Comparison of ENCODE assay signal across 19 cellular contexts in genomic region chr16:85279874-85280545, GRCh38.
DNase-seq lines count a peak whose midpoint lies in the region; ATAC-seq, FAIRE-seq and TF ChIP-seq lines count a peak whose summit lies in the region.
"Had no signal": no experiment of that assay in that cellular context is flagged by ENCODE, and none has a peak within 500 bp of the region (broad histone marks: within the 10 kb centered on the region; RNA-seq: fewer than 3 reads in every experiment).

No MANE protein-coding gene starts in this region.

- peak overlapping the region in 2 of 3 experiments; percentile 49 to 82; a peak in 1 of 7 replicates for H3K27ac Mint-ChIP-seq in H9
- H3K27ac Mint-ChIP-seq: B cell had no signal

- no peak overlapping the region for H3K14ac ChIP-seq in H9 (ENCODE audit: insufficient read depth, low read length)

- no peak for TF ChIP-seq POLR2A in K562 (conservative IDR thresholded peaks at IDR 0.05)

- TF ChIP-seq EP300 in K562 (IDR thresholded peaks at IDR 0.05; ENCODE audit: low read length), result no peak

- H3K9ac ChIP-seq in H9 (ENCODE audit: extremely low read depth, insufficient read length, low read length), result no peak overlapping the region
- 0 out of 4 replicates have a peak overlapping the region, but pooled peaks of 1 of the 2 experiments have one; percentile 23 for H3K9ac ChIP-seq in K562 (ENCODE audit: insufficient read depth in 1 of 2, low read depth in 2 of 2, low read length in 2 of 2)
- H3K9ac ChIP-seq in kidney (ENCODE audit: low read length in 2 of 2), result no peak overlapping the region
- peak overlapping the region in 3 of 5 donors; percentile 10 to 48 (median 48) for H3K9ac ChIP-seq in subcutaneous abdominal adipose tissue (ENCODE audit: low read length in 5 of 5)

- H3K4me1 Mint-ChIP-seq in H9, result peaks cover 8 to 28% of the 10 kb centered on the region in 2 experiments
- H3K4me1 Mint-ChIP-seq: B cell had no signal

- no peak overlapping the region for H3K23ac ChIP-seq in H9 (ENCODE audit: insufficient read length, low read depth, low read length)

- no peaks in the 10 kb centered on the region for H3K36me3 ChIP-seq in K562 (ENCODE audit: control insufficient read depth, insufficient read depth, low read length)
- H3K36me3 ChIP-seq in kidney (ENCODE audit: control insufficient read depth in 1 of 2, insufficient read depth in 2 of 2, low read length in 2 of 2), result no peaks in the 10 kb centered on the region
- H3K36me3 ChIP-seq in subcutaneous abdominal adipose tissue (ENCODE audit: control insufficient read depth in 5 of 5, insufficient read depth in 5 of 5, low read length in 5 of 5), result no peaks in the 10 kb centered on the region
- H3K36me3 ChIP-seq: stomach, WERI-Rb-1 had no signal

- CTCF ChIA-PET in K562 (lab: Yijun Ruan, JAX; ENCODE audit: low intra/inter-chr PET ratio), result interaction anchor here (0.6 kb wide), 1 partner anchor 239 kb away, joined by 3 read pairs; no protein-coding TSS in a partner anchor

- H3K4ac ChIP-seq in H9 (ENCODE audit: low read depth, low read length), result no peak overlapping the region

- H3K23me2 ChIP-seq in H9 (ENCODE audit: insufficient read length, low read depth, low read length, poor library complexity, severe bottlenecking), result no peaks in the 10 kb centered on the region

- no peak for TF ChIP-seq CTCF in H9 (conservative IDR thresholded peaks at IDR 0.05)
- no peak for TF ChIP-seq CTCF in K562 (IDR thresholded peaks at IDR 0.05 in 2 of 3, conservative IDR thresholded peaks at IDR 0.05 in 1 of 3; ENCODE audit: insufficient read depth in 2 of 3, low read depth in 1 of 3, low read length in 3 of 3)
- no peak for TF ChIP-seq CTCF in kidney (IDR thresholded peaks at IDR 0.05; ENCODE audit: borderline replicate concordance, extremely low read depth, insufficient read depth)

- TF ChIP-seq RAD21 in K562 (CRISPR knock-in tag; conservative IDR thresholded peaks at IDR 0.05 in 1 of 2, IDR thresholded peaks at IDR 0.05 in 1 of 2), result no peak

- H3K27me3 Mint-ChIP-seq in H9 (ENCODE audit: low read depth), result no peaks in the 10 kb centered on the region

- FAIRE-seq in K562 (lab: Jason Lieb, UNC), result no peak
- FAIRE-seq in kidney (lab: Jason Lieb, UNC), result no peak
- FAIRE-seq: astrocyte had no signal

- no peak overlapping the region for H2BK20ac ChIP-seq in H9 (ENCODE audit: low read depth, low read length, poor library complexity, severe bottlenecking)

- H2BK15ac ChIP-seq in H9 (ENCODE audit: low read depth, low read length), result no peak overlapping the region

- no peaks in the 10 kb centered on the region for H3K9me3 Mint-ChIP-seq in H9

- no peaks in the 10 kb centered on the region for H3K9me1 ChIP-seq in K562 (ENCODE audit: control insufficient read depth, insufficient read depth, low read length)

- H3K36me3 Mint-ChIP-seq in H9 (ENCODE audit: insufficient read depth in 1 of 3, low read depth in 3 of 3), result no peaks in the 10 kb centered on the region

- POLR2A ChIA-PET in K562 (lab: Yijun Ruan, JAX), result interaction anchor here (1.6 kb wide), 1 partner anchor 9 kb away, joined by 6 read pairs; no protein-coding TSS in a partner anchor

- no peak overlapping the region for H4K5ac ChIP-seq in H9 (ENCODE audit: insufficient read length, low read depth, low read length)

- no CpG with 5 or more reads among the region's 18 CpGs for WGBS in H9 (ENCODE audit: extremely low coverage, insufficient read length, low lambda C conversion rate)
- 81% methylated on average over 16 of the region's 18 CpGs for WGBS in K562 (ENCODE audit: insufficient coverage, low coverage, missing lambda C conversion rate)

- H3K4me1 ChIP-seq in H9 (ENCODE audit: insufficient read depth, low read length) (no peaks in the 10 kb centered on the region), K562 (replicated peaks in 1 of 2; ENCODE audit: control insufficient read depth in 2 of 2, insufficient read depth in 2 of 2, low read length in 2 of 2) (peaks cover 5 to 46% of the 10 kb centered on the region in 2 experiments), kidney (ENCODE audit: control insufficient read depth in 1 of 2, insufficient read depth in 1 of 2, low read depth in 1 of 2, low read length in 2 of 2) (peaks cover 0 to 4% of the 10 kb centered on the region in 2 donors), subcutaneous abdominal adipose tissue (ENCODE audit: control insufficient read depth in 5 of 5, insufficient read depth in 5 of 5, low read length in 5 of 5) (peaks cover 8 to 54% (median 38%) of the 10 kb centered on the region in 5 donors)

- H4K20me1 ChIP-seq in H9 (ENCODE audit: control insufficient read depth, insufficient read depth, insufficient read length) (no peaks in the 10 kb centered on the region), K562 (replicated peaks; ENCODE audit: control insufficient read depth, insufficient read depth, low read length) (peaks cover 32% of the 10 kb centered on the region)

- H3K56ac ChIP-seq in H9 (ENCODE audit: insufficient read length, low read depth, low read length), result no peak overlapping the region

- H2AK5ac ChIP-seq in H9 (ENCODE audit: insufficient read length, low read length), result no peak overlapping the region

- no peak overlapping the region for H4K91ac ChIP-seq in H9 (ENCODE audit: insufficient read length, low read depth, low read length)

- H3K27me3 ChIP-seq in H9 (ENCODE audit: insufficient read depth, low read length), result no peaks in the 10 kb centered on the region
- H3K27me3 ChIP-seq in K562 (ENCODE audit: control insufficient read depth in 2 of 2, insufficient read depth in 2 of 2, low read length in 2 of 2), result no peaks in the 10 kb centered on the region
- no peaks in the 10 kb centered on the region for H3K27me3 ChIP-seq in subcutaneous abdominal adipose tissue (ENCODE audit: control insufficient read depth in 5 of 5, insufficient read depth in 4 of 5, low read length in 5 of 5)
- H3K27me3 ChIP-seq: stomach had no signal

- H3K9me3 ChIP-seq in H9 (ENCODE audit: control insufficient read depth, low read depth, low read length) (no peaks in the 10 kb centered on the region), K562 (replicated peaks; ENCODE audit: control insufficient read depth, insufficient read depth, low read depth, low read length) (no peaks in the 10 kb centered on the region), kidney (ENCODE audit: control insufficient read depth in 1 of 2, low read length in 2 of 2) (no peaks in the 10 kb centered on the region), subcutaneous abdominal adipose tissue (ENCODE audit: control insufficient read depth in 5 of 5, low read length in 5 of 5) (no peaks in the 10 kb centered on the region)
- H3K9me3 ChIP-seq: stomach had no signal

- no peaks in the 10 kb centered on the region for H3K79me1 ChIP-seq in H9 (ENCODE audit: insufficient read depth, low read depth, low read length, poor library complexity, severe bottlenecking)

- no peak overlapping the region for H3K18ac ChIP-seq in H9 (ENCODE audit: insufficient read length, low read depth, low read length)

- H3K4me2 ChIP-seq in H9 (ENCODE audit: insufficient read depth, insufficient read length, low read length) (no peak overlapping the region), K562 (ENCODE audit: insufficient read depth, low read length) (no peak overlapping the region)
- H3K4me2 ChIP-seq: PC-9 had no signal

- BruUV-seq in K562 (replicated peaks; lab: Mats Ljungman, UMichigan), result no TSS peak

- no peak overlapping the region for H2BK12ac ChIP-seq in H9 (ENCODE audit: insufficient read length, low read depth, low read length)

- H3K79me2 ChIP-seq in H9 (ENCODE audit: insufficient read depth, low read length) (no peaks in the 10 kb centered on the region), K562 (ENCODE audit: control insufficient read depth, insufficient read depth, low read length) (peaks cover 5% of the 10 kb centered on the region; the same call in 1 of the 3 replicates)

- no peak overlapping the region for H2BK120ac ChIP-seq in H9 (ENCODE audit: low read depth, low read length, poor library complexity, severe bottlenecking)

- ATAC-seq in K562, result no peak
- no peak for ATAC-seq in HG02981 (IDR thresholded peaks at IDR 0.05; ENCODE audit: unreplicated experiment)

- DNase-seq in H9 (no peak), K562 (ENCODE audit: extremely low read depth in 1 of 4, low spot score in 3 of 4) (no peak), kidney (peak; percentile 92), SIG-M5 treated with dmso at 0.1 percent for 504 hours (lab: John Stamatoyannopoulos, UW; ENCODE audit: unreplicated experiment) (no peak), NCI-H345 (lab: John Stamatoyannopoulos, UW) (no peak)
- DNase-seq: activated effector memory CD4-positive, alpha-beta T cell treated with Interleukin-2 at 50 U/mL for 16 hours; dermis blood vessel endothelial cell; DMS53; erythroblast; Karpas-422; kidney glomerular epithelial cell; PC-9; stomach; SW 1271; WERI-Rb-1 had no signal

- no peak overlapping the region for H3T11ph ChIP-seq in H9 (ENCODE audit: low read length)

- H3K4me3 Mint-ChIP-seq in H9, result no peak overlapping the region
- H3K4me3 Mint-ChIP-seq: B cell had no signal

- H3K27ac ChIP-seq in H9 (ENCODE audit: insufficient read length, low read depth, low read length) (no peak overlapping the region), K562 (ENCODE audit: extremely low read depth, low read depth, low read length) (no peak overlapping the region), kidney (ENCODE audit: low read depth in 2 of 2, low read length in 2 of 2) (no peak overlapping the region), subcutaneous abdominal adipose tissue (ENCODE audit: low read depth, low read length) (peak overlapping the region; percentile 81)
- H3K27ac ChIP-seq: PC-9, stomach, WERI-Rb-1 had no signal

- in situ Hi-C loops in K562 (cut with MboI), result no loop called here

- no peak overlapping the region for H3K4me3 ChIP-seq in K562
- H3K4me3 ChIP-seq in kidney (ENCODE audit: low read length in 2 of 2), result no peak overlapping the region
- H3K4me3 ChIP-seq in subcutaneous abdominal adipose tissue (ENCODE audit: low read depth in 1 of 5, low read length in 5 of 5), result peak overlapping the region in 2 of 5 donors; percentile 2 to 40
- H3K4me3 ChIP-seq: PC-9, stomach had no signal

- intact Hi-C loops in K562 (cut with micrococcal nuclease), result no loop called here
- intact Hi-C loops in kidney (cut with DNase I), result no loop called here

- H2BK5ac ChIP-seq in H9 (ENCODE audit: insufficient read length, low read length), result no peak overlapping the region

- H2AFZ ChIP-seq in H9 (ENCODE audit: low read length) (no peak overlapping the region), K562 (ENCODE audit: low read depth, low read length) (no peak overlapping the region)
- H2AFZ ChIP-seq: PC-9 had no signal

- H4K8ac ChIP-seq in H9 (replicated peaks; ENCODE audit: insufficient read length, low read depth, low read length), result no peak overlapping the region

TF ChIP-seq in K562, 482 proteins besides CTCF, POLR2A, EP300 and RAD21 (continues in another document):
- no peak for TF ChIP-seq MYC (IDR thresholded peaks at IDR 0.05; ENCODE audit: low read depth, low read length)
- no peak for TF ChIP-seq MYC (CRISPR knock-in tag; IDR thresholded peaks at IDR 0.05; ENCODE audit: borderline replicate concordance, low read depth)
- no peak for TF ChIP-seq ADNP (tag; IDR thresholded peaks at IDR 0.05)

Comparison
In these comparisons a context has a peak if more than half of its experiments do, and no peak if none do; other contexts are left out.
1. H3K9ac ChIP-seq: peak in subcutaneous abdominal adipose tissue (3 of 5); none in H9 (single experiment) and kidney (0 of 2).